21 cellular contexts compared by ENCODE assay signal in the genomic region with DNA sequence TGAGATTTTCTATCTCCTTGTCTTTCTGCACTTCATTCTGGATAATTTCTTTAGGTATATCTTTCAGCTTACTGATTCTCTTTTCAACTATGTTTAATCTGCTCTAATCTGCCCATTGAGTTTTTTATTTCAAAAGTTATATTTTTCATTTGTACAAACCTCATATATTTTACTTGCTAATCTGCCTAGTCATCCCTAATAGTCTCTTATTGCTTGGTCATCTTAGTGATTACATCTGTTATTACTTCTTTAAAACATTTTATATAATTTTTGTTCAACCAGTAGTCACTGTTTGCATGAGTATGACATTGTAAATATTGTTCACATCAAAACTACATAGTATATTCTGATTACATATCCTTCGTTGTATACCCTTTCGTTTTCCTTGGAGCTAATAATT.
"Had no signal": no experiment of that assay in that cellular context is flagged by ENCODE, and none has a peak within 500 bp of the region (broad histone marks: within the 10 kb centered on the region; RNA-seq: fewer than 3 reads in every experiment).

No MANE protein-coding gene starts in this region.

- FAIRE-seq: HTR-8/SVneo had no signal

- H3K27ac ChIP-seq: HL-60, KMS-11, RWPE1 had no signal

- DNase-seq: Kasumi-1; MM.1S; NCI-H1092 treated with DMSO at 0.1 percent for 48 hours; NCI-H1436; NCI-H187; NCI-H2029; NCI-H2107; NCI-H2227 treated with DMSO at 0.1 percent for 48 hours; NCI-H524; NCI-H69; NCI-H774; NK-92 treated with Interleukin-12 subunit alpha and Interleukin-12 subunit beta, amount 100 ng/mL, for 24 hours; PC-3; SHP77; SW 1271; T-cell had no signal

- ATAC-seq: Panc1, PC-3, T-cell had no signal

- H3K4me2 ChIP-seq: KMS-11 had no signal

- H3K9ac ChIP-seq: KMS-11 had no signal
